Comparison of ENCODE assay signal across 1 cellular context in the genomic region with DNA sequence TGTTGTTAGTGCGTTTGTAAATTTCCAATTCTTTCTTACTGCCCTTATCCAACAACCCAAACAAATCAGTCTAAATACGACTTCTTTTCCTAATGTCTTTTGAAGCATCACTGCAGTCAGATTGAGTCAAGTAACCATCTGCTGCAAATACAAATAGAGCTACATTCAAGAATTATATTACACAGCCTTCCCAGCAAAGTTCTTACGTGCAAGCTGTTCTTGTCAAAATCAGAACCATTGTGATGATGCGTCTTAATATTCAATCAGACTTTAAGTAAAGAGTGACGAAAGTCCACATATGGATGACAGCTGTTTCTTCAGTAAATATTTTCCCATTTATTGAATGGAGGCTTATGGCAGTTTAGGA.
TF ChIP-seq lines count a peak whose summit lies in the region.

No MANE protein-coding gene starts in this region.

TF ChIP-seq in SK-N-SH, 30 proteins besides CTCF, POLR2A, EP300 and RAD21 (continued from another document):
- TF ChIP-seq, protein P1, sequence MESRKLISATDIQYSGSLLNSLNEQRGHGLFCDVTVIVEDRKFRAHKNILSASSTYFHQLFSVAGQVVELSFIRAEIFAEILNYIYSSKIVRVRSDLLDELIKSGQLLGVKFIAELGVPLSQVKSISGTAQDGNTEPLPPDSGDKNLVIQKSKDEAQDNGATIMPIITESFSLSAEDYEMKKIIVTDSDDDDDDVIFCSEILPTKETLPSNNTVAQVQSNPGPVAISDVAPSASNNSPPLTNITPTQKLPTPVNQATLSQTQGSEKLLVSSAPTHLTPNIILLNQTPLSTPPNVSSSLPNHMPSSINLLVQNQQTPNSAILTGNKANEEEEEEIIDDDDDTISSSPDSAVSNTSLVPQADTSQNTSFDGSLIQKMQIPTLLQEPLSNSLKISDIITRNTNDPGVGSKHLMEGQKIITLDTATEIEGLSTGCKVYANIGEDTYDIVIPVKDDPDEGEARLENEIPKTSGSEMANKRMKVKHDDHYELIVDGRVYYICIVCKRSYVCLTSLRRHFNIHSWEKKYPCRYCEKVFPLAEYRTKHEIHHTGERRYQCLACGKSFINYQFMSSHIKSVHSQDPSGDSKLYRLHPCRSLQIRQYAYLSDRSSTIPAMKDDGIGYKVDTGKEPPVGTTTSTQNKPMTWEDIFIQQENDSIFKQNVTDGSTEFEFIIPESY (IDR thresholded peaks at IDR 0.05; ENCODE audit: borderline replicate concordance, low read depth) = no peak
- TF ChIP-seq, protein P2, sequence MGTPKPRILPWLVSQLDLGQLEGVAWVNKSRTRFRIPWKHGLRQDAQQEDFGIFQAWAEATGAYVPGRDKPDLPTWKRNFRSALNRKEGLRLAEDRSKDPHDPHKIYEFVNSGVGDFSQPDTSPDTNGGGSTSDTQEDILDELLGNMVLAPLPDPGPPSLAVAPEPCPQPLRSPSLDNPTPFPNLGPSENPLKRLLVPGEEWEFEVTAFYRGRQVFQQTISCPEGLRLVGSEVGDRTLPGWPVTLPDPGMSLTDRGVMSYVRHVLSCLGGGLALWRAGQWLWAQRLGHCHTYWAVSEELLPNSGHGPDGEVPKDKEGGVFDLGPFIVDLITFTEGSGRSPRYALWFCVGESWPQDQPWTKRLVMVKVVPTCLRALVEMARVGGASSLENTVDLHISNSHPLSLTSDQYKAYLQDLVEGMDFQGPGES (IDR thresholded peaks at IDR 0.05; ENCODE audit: low read depth, low read length) = no peak
- no peak for TF ChIP-seq CHD2 (IDR thresholded peaks at IDR 0.05; ENCODE audit: low read length, partially characterized antibody)
- no peak for TF ChIP-seq RFX5 (IDR thresholded peaks at IDR 0.05; ENCODE audit: low read length)
